Comparison of ENCODE assay signal across 8 cellular contexts in the genomic region with DNA sequence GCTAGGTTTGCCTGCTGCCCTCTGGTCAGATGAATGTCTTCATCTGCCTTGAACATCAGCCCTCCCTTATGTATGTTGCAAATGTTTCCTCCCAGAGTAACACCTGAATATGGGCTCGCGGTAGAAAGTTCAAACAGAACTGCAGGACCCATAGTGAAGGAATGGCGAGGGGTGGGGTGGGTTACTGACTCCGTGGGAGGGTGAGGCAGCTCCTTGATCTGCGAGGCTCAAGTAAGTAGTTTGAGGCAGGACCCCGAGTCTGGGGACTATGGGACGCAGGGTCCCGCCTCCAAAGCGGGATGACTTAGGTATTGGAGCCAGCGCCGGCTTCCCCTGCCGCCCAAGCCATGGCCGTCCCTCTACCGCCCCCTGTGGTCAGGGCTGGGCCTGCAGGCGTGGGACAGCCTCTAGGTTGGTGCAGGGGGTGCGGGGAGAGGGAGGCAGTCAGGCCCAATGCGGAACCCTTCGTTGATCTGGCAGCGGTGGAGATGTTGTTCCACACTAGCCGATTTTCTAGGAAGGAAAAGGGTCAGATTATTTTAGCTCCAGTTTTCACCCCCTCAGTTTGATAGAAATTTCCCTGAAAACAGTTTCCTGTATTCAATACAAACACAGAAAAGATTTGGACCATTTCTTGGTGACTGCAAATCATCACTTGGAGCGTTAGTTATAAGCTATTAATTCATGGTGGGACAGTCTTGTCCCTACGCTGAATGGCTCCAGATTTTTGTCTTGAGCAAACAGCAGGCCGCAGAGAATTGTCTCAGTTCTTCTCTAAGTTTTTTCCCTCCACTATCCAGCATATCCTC.
DNase-seq lines count a peak whose midpoint lies in the region; ATAC-seq and TF ChIP-seq lines count a peak whose summit lies in the region.

No MANE protein-coding gene starts in this region.

- no peaks in the 10 kb centered on the region for H3K9me3 Mint-ChIP-seq in activated T-cell treated with anti-CD3 and anti-CD28 coated beads, Interleukin-2, amount 50 U/mL, for 72 hours

- WGBS in spleen, 5 donors: 69 to 77% (median 74%) methylated on average over 23 of the region's 23 CpGs

- H3K36me3 ChIP-seq in spleen: no peaks in the 10 kb centered on the region

- TF ChIP-seq CTCF in spleen (IDR thresholded peaks at IDR 0.05 in 8 of 11, conservative IDR thresholded peaks at IDR 0.05 in 3 of 11): peak in 10 of 11 experiments; percentile 36 to 79 (median 66)

- peak in 1 of 2 donors; percentile 41 for ATAC-seq in activated T-cell treated with anti-CD3 and anti-CD28 coated beads, Interleukin-2, amount 50 U/mL, for 72 hours (replicated peaks in 1 of 2)
- peak in 1 of 2 donors; percentile 58 for ATAC-seq in left cardiac atrium

- peak; percentile 20 for DNase-seq in COLO668 (lab: John Stamatoyannopoulos, UW; ENCODE audit: unreplicated experiment)
- DNase-seq in LoVo (ENCODE audit: low spot score): peak; percentile 49
- peak; percentile 53 to 64 for DNase-seq in activated T-cell treated with anti-CD3 and anti-CD28 coated beads, Interleukin-2, amount 50 U/mL, for 72 hours
- DNase-seq in left cardiac atrium: peak; percentile 65
- peak; percentile 88 for DNase-seq in spleen
- no peak for DNase-seq in ureter (ENCODE audit: low spot score)
- no peak for DNase-seq in DMS153 treated with DMSO at 0.1 percent for 48 hours (lab: John Stamatoyannopoulos, UW; ENCODE audit: unreplicated experiment)
- no peak for DNase-seq in amniotic stem cell (lab: John Stamatoyannopoulos, UW)

- no peak overlapping the region for H3K27ac ChIP-seq in spleen

- no peaks in the 10 kb centered on the region for H3K4me1 Mint-ChIP-seq in activated T-cell treated with anti-CD3 and anti-CD28 coated beads, Interleukin-2, amount 50 U/mL, for 72 hours (ENCODE audit: low read depth)

- H3K4me1 ChIP-seq in spleen: no peaks in the 10 kb centered on the region

- intact Hi-C loops in left cardiac atrium (cut with DNase I): no loop called here
- intact Hi-C loops in spleen (cut with DNase I; ENCODE audit: low total_unique reads): loop anchor here (10.0 kb wide), 1 partner anchor 86 kb away; no protein-coding TSS in a partner anchor

- no peak overlapping the region for H3K4me3 ChIP-seq in spleen

- no peak for TF ChIP-seq POLR2A in spleen (IDR thresholded peaks at IDR 0.05)

- H3K27me3 Mint-ChIP-seq in activated T-cell treated with anti-CD3 and anti-CD28 coated beads, Interleukin-2, amount 50 U/mL, for 72 hours (ENCODE audit: low read depth): peaks cover 6% of the 10 kb centered on the region

- H3K27me3 ChIP-seq in spleen (replicated peaks in 1 of 7): peaks cover 0 to 7% (median 0%) of the 10 kb centered on the region in 7 donors

- H3K27ac Mint-ChIP-seq in activated T-cell treated with anti-CD3 and anti-CD28 coated beads, Interleukin-2, amount 50 U/mL, for 72 hours: no peak overlapping the region

- H3K4me3 Mint-ChIP-seq in activated T-cell treated with anti-CD3 and anti-CD28 coated beads, Interleukin-2, amount 50 U/mL, for 72 hours: no peak overlapping the region

- H3K36me3 Mint-ChIP-seq in activated T-cell treated with anti-CD3 and anti-CD28 coated beads, Interleukin-2, amount 50 U/mL, for 72 hours (ENCODE audit: insufficient read depth in 2 of 2): no peaks in the 10 kb centered on the region

- no peaks in the 10 kb centered on the region for H3K9me3 ChIP-seq in spleen

Comparison
In these comparisons a context has a peak if more than half of its experiments do, and no peak if none do; other contexts are left out.
1. DNase-seq: peak in COLO668 (single experiment), LoVo (single experiment), activated T-cell treated with anti-CD3 and anti-CD28 coated beads, Interleukin-2, amount 50 U/mL, for 72 hours (2 of 2), left cardiac atrium (single experiment) and spleen (single experiment); none in ureter (single experiment), DMS153 treated with DMSO at 0.1 percent for 48 hours (single experiment) and amniotic stem cell (single experiment).